8 cellular contexts compared by ENCODE assay signal in the genomic region with DNA sequence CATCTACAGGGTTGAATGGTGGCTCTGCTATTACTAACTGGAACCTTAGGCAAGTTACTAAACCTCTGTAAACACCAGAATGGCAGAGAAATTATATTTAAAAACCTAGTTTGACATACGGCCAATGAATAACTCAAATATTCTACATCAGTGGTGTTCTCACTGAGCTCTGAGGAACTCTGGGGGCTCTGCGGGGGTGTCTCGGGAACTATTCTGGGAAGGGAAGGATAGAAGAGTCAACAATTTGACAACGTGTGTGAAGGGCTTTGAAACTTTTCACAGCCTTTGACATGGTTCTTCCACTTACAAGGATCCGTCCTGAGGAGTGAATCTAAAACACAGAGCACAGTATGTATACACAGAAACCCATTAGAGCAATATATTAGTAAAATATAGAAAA. TPM values are rescaled to one million over a fixed set of nuclear protein-coding genes. Genes with fewer than 3 reads are reported as not detected.
"Had no signal": no experiment of that assay in that cellular context is flagged by ENCODE, and none has a peak within 500 bp of the region (broad histone marks: within the 10 kb centered on the region; RNA-seq: fewer than 3 reads in every experiment).

No MANE protein-coding gene starts in this region.

- H3K27ac Mint-ChIP-seq: HFFc6 had no signal

- H3K4me3 Mint-ChIP-seq: H9, HFFc6 had no signal

- ATAC-seq: HCT116 had no signal

- H3K36me3 ChIP-seq: HAP-1 had no signal

- DNase-seq: GM23248, GOT3, H7, H9, HCEC 1CT, HFFc6 had no signal

- H2AFZ ChIP-seq: GM23248 had no signal

- H3K27ac ChIP-seq: GM23248 had no signal

- H3K4me3 ChIP-seq: GM23248, HAP-1 had no signal

- H3K9me3 Mint-ChIP-seq: H9 had no signal

RNA-seq across cellular contexts. Expression of gene SOHLH2, which starts 38.7 kb away (rescaled TPM):
- total RNA-seq: GM23248 had no signal
- polyA plus RNA-seq: GM23248 had no signal

RNA-seq across cellular contexts. Expression of gene DCLK1, which starts 44.4 kb away (rescaled TPM):
- total RNA-seq: HFFc6 had no signal
